9 cellular contexts compared by ENCODE assay signal in genomic region chr4:41339812-41340809, GRCh38.
DNase-seq lines count a peak whose midpoint lies in the region; ATAC-seq and TF ChIP-seq lines count a peak whose summit lies in the region.
"Had no signal": no experiment of that assay in that cellular context is flagged by ENCODE, and none has a peak within 500 bp of the region (broad histone marks: within the 10 kb centered on the region; RNA-seq: fewer than 3 reads in every experiment).

No MANE protein-coding gene starts in this region.

- no peak overlapping the region for H3K4me3 Mint-ChIP-seq in activated CD4-positive, alpha-beta memory T cell treated with anti-CD3 and anti-CD28 coated beads for 36 hours

- H3K27ac ChIP-seq in neural cell (ENCODE audit: low read length) (no peak overlapping the region), Peyer's patch (no peak overlapping the region)
- H3K27ac ChIP-seq: HL-60 had no signal

- H3K9me3 Mint-ChIP-seq in activated CD4-positive, alpha-beta memory T cell treated with anti-CD3 and anti-CD28 coated beads for 36 hours = peaks cover 5% of the 10 kb centered on the region

- H3F3A ChIP-seq in neural cell (ENCODE audit: insufficient read depth, low read length, poor library complexity, severe bottlenecking) = no peaks in the 10 kb centered on the region

- H3K4me3 ChIP-seq in neural cell (ENCODE audit: low read length) = peak overlapping the region; percentile 17
- no peak overlapping the region for H3K4me3 ChIP-seq in Peyer's patch

- H3K27me3 Mint-ChIP-seq in activated CD4-positive, alpha-beta memory T cell treated with anti-CD3 and anti-CD28 coated beads for 36 hours = no peaks in the 10 kb centered on the region

- intact Hi-C loops in activated CD4-positive, alpha-beta memory T cell treated with anti-CD3 and anti-CD28 coated beads for 36 hours (cut with micrococcal nuclease) = no loop called here

- H3K9me2 ChIP-seq in neural cell (ENCODE audit: insufficient read depth, low read length) = no peaks in the 10 kb centered on the region

- H3K9ac ChIP-seq in neural cell (ENCODE audit: low read length) = no peak overlapping the region

- H3K27me3 ChIP-seq in neural cell (ENCODE audit: insufficient read depth, low read depth, low read length) = no peaks in the 10 kb centered on the region
- no peaks in the 10 kb centered on the region for H3K27me3 ChIP-seq in Peyer's patch

- no peak for TF ChIP-seq POLR2A in Peyer's patch (IDR thresholded peaks at IDR 0.05)

- no peak overlapping the region for H3K27ac Mint-ChIP-seq in activated CD4-positive, alpha-beta memory T cell treated with anti-CD3 and anti-CD28 coated beads for 36 hours

- TF ChIP-seq CTCF in neural cell (IDR thresholded peaks at IDR 0.05; ENCODE audit: poor library complexity, severe bottlenecking) (peak; percentile 69), Peyer's patch (IDR thresholded peaks at IDR 0.05) (no peak)

- H3K4me1 ChIP-seq in Peyer's patch = no peaks in the 10 kb centered on the region

- ATAC-seq in HG03280 (IDR thresholded peaks at IDR 0.05; ENCODE audit: unreplicated experiment) = no peak
- no peak for ATAC-seq in GM18517 (IDR thresholded peaks at IDR 0.05; ENCODE audit: unreplicated experiment)

- no peaks in the 10 kb centered on the region for H3K36me3 Mint-ChIP-seq in activated CD4-positive, alpha-beta memory T cell treated with anti-CD3 and anti-CD28 coated beads for 36 hours

- no peaks in the 10 kb centered on the region for H3K79me2 ChIP-seq in neural cell (replicated peaks; ENCODE audit: insufficient read depth, low read length)

- TF ChIP-seq RAD21 in neural cell (conservative IDR thresholded peaks at IDR 0.05) = peak; percentile 77

- H3K4me2 ChIP-seq in neural cell (ENCODE audit: low read length) = peak overlapping the region; percentile 65

- peak; percentile 34 for TF ChIP-seq EP300 in neural cell (conservative IDR thresholded peaks at IDR 0.05; ENCODE audit: poor library complexity, severe bottlenecking)

- no peak overlapping the region for H2AFZ ChIP-seq in neural cell (ENCODE audit: low read depth, low read length)

- H3K9me3 ChIP-seq in neural cell (ENCODE audit: low read length) = no peaks in the 10 kb centered on the region
- no peaks in the 10 kb centered on the region for H3K9me3 ChIP-seq in Peyer's patch

- DNase-seq in DMS 273 treated with DMSO at 0.1 percent for 48 hours (lab: John Stamatoyannopoulos, UW) = peak; percentile 78
- peak; percentile 65 for DNase-seq in NCI-H524 treated with DMSO at 0.1 percent for 48 hours (lab: John Stamatoyannopoulos, UW)
- peak; percentile 71 for DNase-seq in fibroblast of gingiva (ENCODE audit: low read depth)
- DNase-seq in activated CD4-positive, alpha-beta memory T cell treated with anti-CD3 and anti-CD28 coated beads for 36 hours = no peak
- no peak for DNase-seq in Peyer's patch

- POLR2A ChIA-PET in activated CD4-positive, alpha-beta memory T cell treated with anti-CD3 and anti-CD28 coated beads for 36 hours (lab: Charles Lee) = no interaction called here

- no peaks in the 10 kb centered on the region for H4K20me1 ChIP-seq in neural cell (ENCODE audit: insufficient read depth)

- no peaks in the 10 kb centered on the region for H3K36me3 ChIP-seq in neural cell (ENCODE audit: insufficient read depth, low read length)
- H3K36me3 ChIP-seq in Peyer's patch = no peaks in the 10 kb centered on the region

- no peaks in the 10 kb centered on the region for H3K4me1 Mint-ChIP-seq in activated CD4-positive, alpha-beta memory T cell treated with anti-CD3 and anti-CD28 coated beads for 36 hours (ENCODE audit: low read depth)

- CTCF ChIA-PET in activated CD4-positive, alpha-beta memory T cell treated with anti-CD3 and anti-CD28 coated beads for 36 hours (lab: Charles Lee) = no interaction called here

TF ChIP-seq in neural cell, 6 proteins besides CTCF, POLR2A, EP300 and RAD21:
- TF ChIP-seq SMC3 (conservative IDR thresholded peaks at IDR 0.05; ENCODE audit: poor library complexity) (peak; percentile 83), TAF1 (IDR thresholded peaks at IDR 0.05; ENCODE audit: low read depth) (no peak), EZH2 (IDR thresholded peaks at IDR 0.05; ENCODE audit: borderline replicate concordance, insufficient read depth, low read length, poor library complexity, severe bottlenecking) (no peak), POLR2AphosphoS5 (IDR thresholded peaks at IDR 0.05) (no peak), MXI1 (conservative IDR thresholded peaks at IDR 0.05; ENCODE audit: poor library complexity, severe bottlenecking) (peak; percentile 47), REST (IDR thresholded peaks at IDR 0.05; ENCODE audit: borderline replicate concordance) (no peak)

Comparison
In these comparisons a context has a peak if more than half of its experiments do, and no peak if none do; other contexts are left out.
1. DNase-seq: peak in DMS 273 treated with DMSO at 0.1 percent for 48 hours (single experiment), NCI-H524 treated with DMSO at 0.1 percent for 48 hours (single experiment) and fibroblast of gingiva (single experiment); none in activated CD4-positive, alpha-beta memory T cell treated with anti-CD3 and anti-CD28 coated beads for 36 hours (single experiment) and Peyer's patch (0 of 3).